In the genomic region with DNA sequence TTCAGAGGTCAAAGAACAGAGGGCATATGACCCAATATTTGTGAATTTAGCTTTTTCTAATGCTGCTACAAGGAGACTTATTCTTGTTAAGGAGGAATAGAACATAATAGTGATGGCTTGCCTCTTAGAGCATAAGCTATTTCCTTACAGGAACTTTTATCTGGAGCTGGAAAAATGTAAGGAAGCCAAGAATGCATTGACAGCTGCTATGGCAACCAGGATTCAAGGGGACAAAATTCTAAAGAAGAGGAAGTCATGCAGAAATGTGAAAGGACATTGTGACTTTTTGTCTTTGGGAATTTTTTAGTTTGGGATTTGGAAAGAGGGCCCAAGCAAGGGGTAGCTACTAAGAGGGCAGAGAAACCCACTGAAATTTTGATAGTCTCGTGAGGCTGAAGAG, we compare ENCODE assay signal across 1 cellular context.
TF ChIP-seq lines count a peak whose summit lies in the region.

No MANE protein-coding gene starts in this region.

TF ChIP-seq in GM23338, 12 proteins besides CTCF, POLR2A, EP300 and RAD21 (continued from another document):
- TF ChIP-seq REST (IDR thresholded peaks at IDR 0.05; ENCODE audit: unreplicated experiment): no peak
